ENCODE assay signal across 13 cellular contexts in the genomic region with DNA sequence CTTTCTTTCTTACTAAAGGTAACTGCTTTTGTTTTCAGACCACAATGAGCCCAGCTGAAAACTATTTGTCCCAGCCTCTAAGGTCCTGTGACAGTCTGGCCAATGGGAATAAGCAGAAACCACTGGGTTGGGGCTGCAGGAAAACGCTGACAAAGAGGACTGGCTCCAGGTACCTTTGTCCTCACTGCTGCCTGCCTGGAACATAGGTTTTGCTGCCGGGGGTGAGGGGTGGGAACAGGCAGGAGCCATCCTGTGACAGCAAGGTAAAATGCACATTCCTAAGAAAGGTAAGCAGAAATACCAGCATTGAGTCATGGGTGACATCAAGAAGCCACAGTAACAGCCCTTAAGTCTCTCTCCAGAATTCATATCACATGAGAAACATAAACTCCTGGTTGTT. TPM values are rescaled to one million over a fixed set of nuclear protein-coding genes. Genes with fewer than 3 reads are reported as not detected.
DNase-seq lines count a peak whose midpoint lies in the region; ATAC-seq, FAIRE-seq and TF ChIP-seq lines count a peak whose summit lies in the region.
"Had no signal": no experiment of that assay in that cellular context is flagged by ENCODE, and none has a peak within 500 bp of the region (broad histone marks: within the 10 kb centered on the region; RNA-seq: fewer than 3 reads in every experiment).

No MANE protein-coding gene starts in this region.

- no peaks in the 10 kb centered on the region for H3K9me3 Mint-ChIP-seq in activated naive CD4-positive, alpha-beta T cell treated with anti-CD3 and anti-CD28 coated beads, Interleukin-2, amount 50 U/mL, for 72 hours
- no peaks in the 10 kb centered on the region for H3K9me3 Mint-ChIP-seq in WTC11
- H3K9me3 Mint-ChIP-seq: IgD-negative memory B cell; memory B cell; stimulated activated naive CD8-positive, alpha-beta T cell treated with anti-CD3 and anti-CD28 coated beads, Interleukin-15, amount 100 ng/mL, for 72 hours had no signal

- H3K27ac Mint-ChIP-seq in activated naive CD4-positive, alpha-beta T cell treated with anti-CD3 and anti-CD28 coated beads, Interleukin-2, amount 50 U/mL, for 72 hours: peak overlapping the region; percentile 37 to 55
- peak overlapping the region; percentile 98 for H3K27ac Mint-ChIP-seq in WTC11
- H3K27ac Mint-ChIP-seq: memory B cell had no signal

- no peak for DNase-seq in activated naive CD4-positive, alpha-beta T cell treated with anti-CD3 and anti-CD28 coated beads, Interleukin-2, amount 50 U/mL, for 72 hours (ENCODE audit: low spot score in 2 of 2)
- no peak for DNase-seq in activated naive CD4-positive, alpha-beta T cell treated with Interleukin-2 at 50 U/mL for 16 hours
- DNase-seq in WTC11 (ENCODE audit: low spot score) (peak; percentile 69), left colon (peak in 1 of 2 donors; percentile 33), urothelium cell line (ENCODE audit: low spot score) (peak; percentile 41), hippocampal formation (lab: John Stamatoyannopoulos, UW) (no peak)
- DNase-seq: adrenal gland; AML-193; stimulated activated naive CD8-positive, alpha-beta T cell treated with anti-CD3 and anti-CD28 coated beads, Interleukin-15, amount 100 ng/mL, for 72 hours had no signal

- CTCF ChIA-PET in WTC11 (lab: Charles Lee): interaction anchor here (0.8 to 1.6 kb wide), 4 partner anchors 16 to 72 kb away, joined by 3 to 6 read pairs (median 4); a partner anchor contains a TSS

- TF ChIP-seq CTCF in WTC11 (IDR thresholded peaks at IDR 0.05): no peak

- POLR2A ChIA-PET in WTC11 (lab: Charles Lee): interaction anchor here (0.5 to 1.2 kb wide), 4 partner anchors 12 to 21 kb away, joined by 3 to 4 read pairs (median 3); a partner anchor contains a TSS

- peaks cover 0 to 7% of the 10 kb centered on the region in 2 donors for H3K36me3 Mint-ChIP-seq in activated naive CD4-positive, alpha-beta T cell treated with anti-CD3 and anti-CD28 coated beads, Interleukin-2, amount 50 U/mL, for 72 hours
- peaks cover 1% of the 10 kb centered on the region; the same call in 1 of the 2 replicates for H3K36me3 Mint-ChIP-seq in WTC11

- H3K4me1 Mint-ChIP-seq in WTC11: peaks cover 26% of the 10 kb centered on the region

- H3K4me3 Mint-ChIP-seq in WTC11: peak overlapping the region; percentile 49; the same call in 1 of the 2 replicates
- H3K4me3 Mint-ChIP-seq: stimulated activated naive CD8-positive, alpha-beta T cell treated with anti-CD3 and anti-CD28 coated beads, Interleukin-15, amount 100 ng/mL, for 72 hours had no signal

- intact Hi-C loops in left colon (cut with DNase I, micrococcal nuclease): no loop called here

- ATAC-seq in activated naive CD4-positive, alpha-beta T cell treated with anti-CD3 and anti-CD28 coated beads, Interleukin-2, amount 50 U/mL, for 72 hours: no peak
- ATAC-seq in WTC11 (peak; percentile 99), left colon (peak; percentile 93), HG02588 (IDR thresholded peaks at IDR 0.05; ENCODE audit: unreplicated experiment) (no peak), HG03469 (IDR thresholded peaks at IDR 0.05; ENCODE audit: unreplicated experiment) (no peak)
- ATAC-seq: stimulated activated naive CD8-positive, alpha-beta T cell treated with anti-CD3 and anti-CD28 coated beads, Interleukin-15, amount 100 ng/mL, for 72 hours had no signal

- H3K27me3 Mint-ChIP-seq in WTC11 (ENCODE audit: low read depth): no peaks in the 10 kb centered on the region
- H3K27me3 Mint-ChIP-seq: IgD-negative memory B cell; memory B cell; stimulated activated naive CD8-positive, alpha-beta T cell treated with anti-CD3 and anti-CD28 coated beads, Interleukin-15, amount 100 ng/mL, for 72 hours had no signal

- peak; percentile 59 for FAIRE-seq in urothelium cell line (lab: Jason Lieb, UNC)

TF ChIP-seq in WTC11, 78 proteins besides CTCF, POLR2A, EP300 and RAD21:
- TF ChIP-seq SMAD4 (CRISPR knock-in tag; IDR thresholded peaks at IDR 0.05): no peak
TF ChIP-seq in WTC11: peak in this region for 0.

RNA-seq across cellular contexts. Expression of a gene that starts 21.6 kb away (rescaled TPM):
- total RNA-seq in activated naive CD4-positive, alpha-beta T cell treated with anti-CD3 and anti-CD28 coated beads, Interleukin-2, amount 50 U/mL, for 72 hours: 10 to 100 TPM; 57.0 to 69.9 TPM
- total RNA-seq in WTC11 (2021) (37.7 to 45.3 TPM (median 43.3 TPM) in 3 replicates), left colon (10 to 100 TPM; 34.0 to 35.4 TPM)

Comparison
In these comparisons a context has a peak if more than half of its experiments do, and no peak if none do; other contexts are left out.
1. ATAC-seq: peak in WTC11 (single experiment) and left colon (single experiment); none in activated naive CD4-positive, alpha-beta T cell treated with anti-CD3 and anti-CD28 coated beads, Interleukin-2, amount 50 U/mL, for 72 hours (0 of 2), HG02588 (single experiment) and HG03469 (single experiment).
2. DNase-seq: peak in WTC11 (single experiment) and urothelium cell line (single experiment); none in activated naive CD4-positive, alpha-beta T cell treated with anti-CD3 and anti-CD28 coated beads, Interleukin-2, amount 50 U/mL, for 72 hours (0 of 2), activated naive CD4-positive, alpha-beta T cell treated with Interleukin-2 at 50 U/mL for 16 hours (single experiment) and hippocampal formation (0 of 2).